ENCODE assay signal across 8 cellular contexts in genomic region chr1:236524892-236525179, GRCh38. TPM values are rescaled to one million over a fixed set of nuclear protein-coding genes. Genes with fewer than 3 reads are reported as not detected.
DNase-seq lines count a peak whose midpoint lies in the region; ATAC-seq and TF ChIP-seq lines count a peak whose summit lies in the region.

No MANE protein-coding gene starts in this region.

- peaks cover 6% of the 10 kb centered on the region for H3K27me3 Mint-ChIP-seq in T-helper 1 cell treated with Interleukin-12 subunit alpha and Interleukin-12 subunit beta and Interleukin-4 antibody, amounts not matched to agents 30 μg/mL and 1 μg/mL, for 36 hours (ENCODE audit: low read depth)

- H3K27me3 ChIP-seq in Peyer's patch (no peaks in the 10 kb centered on the region), skeletal muscle tissue (ENCODE audit: control insufficient read depth in 3 of 3, insufficient read depth in 3 of 3, low read length in 3 of 3) (no peaks in the 10 kb centered on the region)

- H3K4me1 Mint-ChIP-seq in T-helper 1 cell treated with Interleukin-12 subunit alpha and Interleukin-12 subunit beta and Interleukin-4 antibody, amounts not matched to agents 30 μg/mL and 1 μg/mL, for 36 hours (ENCODE audit: low read depth) = peaks cover 32% of the 10 kb centered on the region

- peaks cover 40% of the 10 kb centered on the region for H3K36me3 Mint-ChIP-seq in T-helper 1 cell treated with Interleukin-12 subunit alpha and Interleukin-12 subunit beta and Interleukin-4 antibody, amounts not matched to agents 30 μg/mL and 1 μg/mL, for 36 hours (ENCODE audit: low read depth)

- TF ChIP-seq POLR2A in Peyer's patch (IDR thresholded peaks at IDR 0.05) = no peak

- H3K27ac ChIP-seq in Peyer's patch = peak overlapping the region; percentile 83 to 92 (median 87)
- peak overlapping the region; percentile 89 for H3K27ac ChIP-seq in skeletal muscle tissue (ENCODE audit: low read depth, low read length)

- peak overlapping the region; percentile 99 for H3K27ac Mint-ChIP-seq in T-helper 1 cell treated with Interleukin-12 subunit alpha and Interleukin-12 subunit beta and Interleukin-4 antibody, amounts not matched to agents 30 μg/mL and 1 μg/mL, for 36 hours

- H3K9ac ChIP-seq in skeletal muscle tissue (ENCODE audit: low read depth in 1 of 3, low read length in 3 of 3) = peak overlapping the region; percentile 35 to 89 (median 88)

- no peaks in the 10 kb centered on the region for H3K9me3 Mint-ChIP-seq in T-helper 1 cell treated with Interleukin-12 subunit alpha and Interleukin-12 subunit beta and Interleukin-4 antibody, amounts not matched to agents 30 μg/mL and 1 μg/mL, for 36 hours

- TF ChIP-seq CTCF in Peyer's patch (IDR thresholded peaks at IDR 0.05) (no peak), fibroblast of mammary gland (conservative IDR thresholded peaks at IDR 0.05; ENCODE audit: control insufficient read depth, insufficient read depth, low read depth, low read length) (no peak), omental fat pad (IDR thresholded peaks at IDR 0.05) (no peak)

- H3K36me3 ChIP-seq in Peyer's patch = peaks cover 0 to 23% (median 0%) of the 10 kb centered on the region in 3 donors
- H3K36me3 ChIP-seq in skeletal muscle tissue (ENCODE audit: control insufficient read depth in 3 of 3, insufficient read depth in 3 of 3, low read length in 3 of 3) = peaks cover 3 to 14% (median 12%) of the 10 kb centered on the region in 3 donors

- peak overlapping the region; percentile 98 for H3K4me3 Mint-ChIP-seq in T-helper 1 cell treated with Interleukin-12 subunit alpha and Interleukin-12 subunit beta and Interleukin-4 antibody, amounts not matched to agents 30 μg/mL and 1 μg/mL, for 36 hours

- ATAC-seq in HG03521 (IDR thresholded peaks at IDR 0.05; ENCODE audit: unreplicated experiment) (no peak), omental fat pad (ENCODE audit: low FRiP score) (no peak)

- DNase-seq in T-helper 1 cell = no peak
- DNase-seq in Peyer's patch = no peak
- DNase-seq in fibroblast of mammary gland (ENCODE audit: low read depth) = no peak
- no peak for DNase-seq in omental fat pad (ENCODE audit: low spot score)
- DNase-seq in T1000 (lab: John Stamatoyannopoulos, UW) = no peak

- H3K4me1 ChIP-seq in Peyer's patch = peaks cover 0 to 11% (median 3%) of the 10 kb centered on the region in 4 donors
- peaks cover 3 to 9% (median 9%) of the 10 kb centered on the region in 3 donors for H3K4me1 ChIP-seq in skeletal muscle tissue (ENCODE audit: control insufficient read depth in 3 of 3, insufficient read depth in 3 of 3, low read length in 3 of 3)

- H3K4me3 ChIP-seq in Peyer's patch = peak overlapping the region; percentile 66 to 96 (median 74)
- H3K4me3 ChIP-seq in fibroblast of mammary gland (ENCODE audit: control insufficient read depth, low read depth, low read length) = peak overlapping the region; percentile 97
- peak overlapping the region; percentile 75 to 99 (median 98) for H3K4me3 ChIP-seq in skeletal muscle tissue (ENCODE audit: low read length in 3 of 3)

- no peaks in the 10 kb centered on the region for H3K9me3 ChIP-seq in Peyer's patch
- H3K9me3 ChIP-seq in skeletal muscle tissue (ENCODE audit: control insufficient read depth in 3 of 3, low read length in 3 of 3) = no peaks in the 10 kb centered on the region

RNA-seq across cellular contexts. Expression of gene LGALS8, which starts 1.1 kb away (rescaled TPM):
- total RNA-seq in Peyer's patch (10 to 100 TPM; 59.2 to 98.2 (median 78.7) TPM), skeletal muscle tissue (15.7 TPM), omental fat pad (100 to 1,000 TPM in 2 of 4 donors, 10 to 100 TPM in 2; 73.8 to 129 (median 110) TPM)
